1 cellular context compared by ENCODE assay signal in the genomic region with DNA sequence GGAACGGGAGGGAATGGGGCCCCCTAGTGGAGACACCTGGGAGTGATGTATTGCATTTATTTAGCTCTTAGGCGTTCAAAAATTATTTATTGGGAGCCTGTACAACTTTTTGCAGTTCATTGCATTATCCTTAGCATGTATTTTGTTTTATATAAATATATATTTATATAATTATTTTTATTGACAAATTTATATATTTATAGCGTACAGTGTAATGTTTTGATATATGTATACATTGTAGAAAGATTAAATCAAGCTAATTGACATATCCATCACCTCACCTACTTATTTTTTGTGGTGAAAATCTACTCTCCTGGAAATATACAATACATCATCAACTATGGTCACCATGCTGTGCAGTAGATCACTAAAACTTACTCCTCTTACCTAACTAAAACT.
TF ChIP-seq lines count a peak whose summit lies in the region.

No MANE protein-coding gene starts in this region.

TF ChIP-seq in endothelial cell of umbilical vein, 7 proteins besides CTCF, POLR2A, EP300 and RAD21 (continued from another document):
- TF ChIP-seq EZH2 (IDR thresholded peaks at IDR 0.05; ENCODE audit: borderline replicate concordance, low read depth, low read length, severe bottlenecking) = no peak
- no peak for TF ChIP-seq MYC (IDR thresholded peaks at IDR 0.05; ENCODE audit: low read depth, low read length)
- TF ChIP-seq POLR2AphosphoS5 (IDR thresholded peaks at IDR 0.05; ENCODE audit: insufficient read depth, low read depth, low read length) = no peak
- TF ChIP-seq JUN (IDR thresholded peaks at IDR 0.05; ENCODE audit: borderline replicate concordance, insufficient read depth, insufficient read length, low read depth) = no peak
